9 cellular contexts compared by ENCODE assay signal in genomic region chr1:1232801-1233566, GRCh38. TPM values are rescaled to one million over a fixed set of nuclear protein-coding genes. Genes with fewer than 3 reads are reported as not detected.
DNase-seq lines count a peak whose midpoint lies in the region; ATAC-seq and TF ChIP-seq lines count a peak whose summit lies in the region.
"Had no signal": no experiment of that assay in that cellular context is flagged by ENCODE, and none has a peak within 500 bp of the region (broad histone marks: within the 10 kb centered on the region; RNA-seq: fewer than 3 reads in every experiment).

No MANE protein-coding gene starts in this region.

- intact Hi-C loops in ovary (cut with DNase I), result loop anchor here in 1 of 4 donors (10.0 kb wide), 1 partner anchor 208 kb away; the partner anchor contains the start of gene AGRN

- CTCF ChIA-PET in CD8-positive, alpha-beta memory T cell (lab: Charles Lee), result no interaction called here

- H3K36me3 ChIP-seq in CD8-positive, alpha-beta memory T cell (ENCODE audit: insufficient read depth, low read length), result peaks cover 5% of the 10 kb centered on the region
- H3K36me3 ChIP-seq in ectodermal cell (ENCODE audit: control insufficient read depth, insufficient read depth, low read length) (no peaks in the 10 kb centered on the region), ovary (no peaks in the 10 kb centered on the region)

- H3K9me3 Mint-ChIP-seq in CD8-positive, alpha-beta memory T cell, result no peaks in the 10 kb centered on the region

- POLR2A ChIA-PET in CD8-positive, alpha-beta memory T cell (lab: Charles Lee), result no interaction called here

- H3K4me1 ChIP-seq in CD8-positive, alpha-beta memory T cell (ENCODE audit: insufficient read depth, low read length), result peaks cover 28% of the 10 kb centered on the region
- H3K4me1 ChIP-seq in ectodermal cell (ENCODE audit: control insufficient read depth, insufficient read depth, low read length), result peaks cover 14% of the 10 kb centered on the region
- peaks cover 19% of the 10 kb centered on the region for H3K4me1 ChIP-seq in ovary (ENCODE audit: insufficient read depth)

- H3K36me3 Mint-ChIP-seq in CD8-positive, alpha-beta memory T cell, result peaks cover 0 to 35% (median 2%) of the 10 kb centered on the region in 3 donors

- 96 to 97% methylated on average over 97 of the region's 97 CpGs for WGBS in ectodermal cell, 2 experiments
- WGBS in ovary, 3 donors, result 74 to 86% (median 78%) methylated on average over 75 to 97 of the region's 97 CpGs

- H3K27me3 Mint-ChIP-seq in CD8-positive, alpha-beta memory T cell, result no peaks in the 10 kb centered on the region

- peak overlapping the region in 7 of 8 donors; percentile 71 to 86 (median 82) for H3K27ac Mint-ChIP-seq in CD8-positive, alpha-beta memory T cell

- TF ChIP-seq EP300 in ovary (IDR thresholded peaks at IDR 0.05), result no peak

- peak overlapping the region; percentile 74 to 86 (median 75) for H3K4me3 Mint-ChIP-seq in CD8-positive, alpha-beta memory T cell

- H3K27ac ChIP-seq in CD8-positive, alpha-beta memory T cell (ENCODE audit: low read depth, low read length), result no peak overlapping the region
- H3K27ac ChIP-seq in ectodermal cell (ENCODE audit: insufficient read depth, low read depth, low read length, poor library complexity, severe bottlenecking) (no peak overlapping the region), ovary (no peak overlapping the region)

- no peaks in the 10 kb centered on the region for H3K27me3 ChIP-seq in CD8-positive, alpha-beta memory T cell (ENCODE audit: insufficient read depth, low read length, poor library complexity, severe bottlenecking)
- H3K27me3 ChIP-seq in ectodermal cell (ENCODE audit: control insufficient read depth, insufficient read depth, low read length, poor library complexity, severe bottlenecking), result no peaks in the 10 kb centered on the region
- no peaks in the 10 kb centered on the region for H3K27me3 ChIP-seq in ovary

- no peak for TF ChIP-seq CTCF in NB4 (IDR thresholded peaks at IDR 0.05; ENCODE audit: low read depth, low read length)
- TF ChIP-seq CTCF in ovary (IDR thresholded peaks at IDR 0.05), result no peak

- no peak overlapping the region for H3K4me3 ChIP-seq in CD8-positive, alpha-beta memory T cell (ENCODE audit: low read length)
- peak overlapping the region; percentile 48 for H3K4me3 ChIP-seq in NB4 (ENCODE audit: low read depth, low read length)
- H3K4me3 ChIP-seq in ectodermal cell (ENCODE audit: insufficient read depth, low read depth, low read length), result peak overlapping the region; percentile 22
- H3K4me3 ChIP-seq in ovary, result peak overlapping the region; percentile 23

- H3K4me1 Mint-ChIP-seq in CD8-positive, alpha-beta memory T cell, result peaks cover 27 to 46% (median 30%) of the 10 kb centered on the region in 3 donors

- TF ChIP-seq POLR2A in NB4 (IDR thresholded peaks at IDR 0.05; ENCODE audit: extremely low read depth, insufficient read length) (no peak), ovary (IDR thresholded peaks at IDR 0.05) (no peak)

- no peak for ATAC-seq in HG03442 (IDR thresholded peaks at IDR 0.05; ENCODE audit: unreplicated experiment)

- no peaks in the 10 kb centered on the region for H3K9me3 ChIP-seq in CD8-positive, alpha-beta memory T cell (ENCODE audit: low read length)
- H3K9me3 ChIP-seq in ectodermal cell (ENCODE audit: control insufficient read depth, low read length) (no peaks in the 10 kb centered on the region), ovary (no peaks in the 10 kb centered on the region)

- DNase-seq in CD8-positive, alpha-beta memory T cell, result peak in 1 of 5 donors; percentile 25
- no peak for DNase-seq in NB4 (ENCODE audit: low read depth)
- peak in 4 of 5 donors; percentile 27 to 61 (median 60) for DNase-seq in ovary
- no peak for DNase-seq in NCI-H2029 (lab: John Stamatoyannopoulos, UW)
- DNase-seq in 8988T, result no peak
- DNase-seq in DMS153 treated with DMSO at 0.1 percent for 48 hours (lab: John Stamatoyannopoulos, UW; ENCODE audit: unreplicated experiment), result no peak
- DNase-seq: NCI-H524 had no signal

RNA-seq across cellular contexts. Expression of gene B3GALT6, which starts 0.9 kb away (rescaled TPM):
- total RNA-seq in CD8-positive, alpha-beta memory T cell, result 10 to 100 TPM; 23.7 to 24.1 TPM
- polyA plus RNA-seq in CD8-positive, alpha-beta memory T cell, result 16.4 TPM
- polyA plus RNA-seq in ectodermal cell (2013, experiment 1 of 4), result 29.8 TPM
- polyA plus RNA-seq in ectodermal cell (2013, experiment 2 of 4), result 34.0 TPM
- 26.4 TPM for polyA plus RNA-seq in ectodermal cell (2013, experiment 3 of 4)
- 31.0 TPM for polyA plus RNA-seq in ectodermal cell (2013, experiment 4 of 4)
- total RNA-seq in ovary, result 10 to 100 TPM; 13.0 to 21.9 (median 18.0) TPM
- polyA plus RNA-seq in ovary, result 1 to 10 TPM; 7.0 to 9.4 TPM

RNA-seq across cellular contexts. Expression of gene SDF4, which starts 1.2 kb away (rescaled TPM):
- 100 to 1,000 TPM; 158 to 169 TPM for total RNA-seq in CD8-positive, alpha-beta memory T cell
- polyA plus RNA-seq in CD8-positive, alpha-beta memory T cell, result 108 TPM
- polyA plus RNA-seq in ectodermal cell (2013, experiment 1 of 4), result 75.2 TPM
- polyA plus RNA-seq in ectodermal cell (2013, experiment 2 of 4), result 71.0 TPM
- polyA plus RNA-seq in ectodermal cell (2013, experiment 3 of 4), result 64.3 TPM
- 72.1 TPM for polyA plus RNA-seq in ectodermal cell (2013, experiment 4 of 4)
- total RNA-seq in ovary, result 100 to 1,000 TPM in 4 of 7 donors, 10 to 100 TPM in 3; 57.1 to 145 (median 116) TPM
- polyA plus RNA-seq in ovary, result 100 to 1,000 TPM in 1 of 2 donors, 10 to 100 TPM in 1; 32.5 to 128 TPM

RNA-seq across cellular contexts. Expression of gene C1QTNF12, which starts 13.5 kb away (rescaled TPM):
- total RNA-seq in CD8-positive, alpha-beta memory T cell, result 1 to 10 TPM in 1 of 2 experiments, under 1 TPM in 1; 0.51 to 1.1 TPM
- not detected for polyA plus RNA-seq in CD8-positive, alpha-beta memory T cell
- 2.7 TPM for polyA plus RNA-seq in ectodermal cell (2013, experiment 1 of 4)
- polyA plus RNA-seq in ectodermal cell (2013, experiment 2 of 4), result 3.0 TPM
- polyA plus RNA-seq in ectodermal cell (2013, experiment 3 of 4), result 5.3 TPM
- polyA plus RNA-seq in ectodermal cell (2013, experiment 4 of 4), result 3.9 TPM
- 1 to 10 TPM in 5 of 7 donors, under 1 TPM in 2; 0.92 to 4.8 (median 1.5) TPM for total RNA-seq in ovary
- polyA plus RNA-seq in ovary, result 1 to 10 TPM in 1 of 2 donors, not detected in 1; 1.2 TPM

RNA-seq across cellular contexts. Expression of gene TNFRSF4, which starts 19.0 kb away (rescaled TPM):
- total RNA-seq in CD8-positive, alpha-beta memory T cell, result 100 to 1,000 TPM; 180 to 193 TPM
- 1.9 TPM for polyA plus RNA-seq in CD8-positive, alpha-beta memory T cell
- not detected for polyA plus RNA-seq in ectodermal cell (2013, experiment 1 of 4)
- not detected for polyA plus RNA-seq in ectodermal cell (2013, experiment 2 of 4)
- polyA plus RNA-seq in ectodermal cell (2013, experiment 3 of 4), result not detected
- not detected for polyA plus RNA-seq in ectodermal cell (2013, experiment 4 of 4)
- total RNA-seq in ovary, result 1 to 10 TPM in 3 of 7 donors, under 1 TPM in 4; 0.37 to 1.8 (median 0.71) TPM
- polyA plus RNA-seq in ovary, result 1 to 10 TPM in 1 of 2 donors, not detected in 1; 2.5 TPM

RNA-seq across cellular contexts. Expression of gene TNFRSF18, which starts 26.6 kb away (rescaled TPM):
- 10 to 100 TPM; 91.0 to 97.1 TPM for total RNA-seq in CD8-positive, alpha-beta memory T cell
- polyA plus RNA-seq in CD8-positive, alpha-beta memory T cell, result 2.0 TPM
- not detected for polyA plus RNA-seq in ectodermal cell (2013, experiment 1 of 4)
- polyA plus RNA-seq in ectodermal cell (2013, experiment 2 of 4), result not detected
- polyA plus RNA-seq in ectodermal cell (2013, experiment 3 of 4), result 0.59 TPM
- polyA plus RNA-seq in ectodermal cell (2013, experiment 4 of 4), result not detected
- total RNA-seq in ovary, result 1 to 10 TPM in 1 of 7 donors, under 1 TPM in 2, not detected in 4; 0.23 to 1.4 (median 0.41) TPM
- under 1 TPM in 1 of 2 donors, not detected in 1; 0.10 TPM for polyA plus RNA-seq in ovary

Comparison
In these comparisons a context has a peak if more than half of its experiments do, and no peak if none do; other contexts are left out.
1. DNase-seq: peak in ovary (4 of 5); none in NB4 (single experiment), NCI-H2029 (single experiment), 8988T (single experiment) and DMS153 treated with DMSO at 0.1 percent for 48 hours (single experiment).